8 cellular contexts compared by ENCODE assay signal in the genomic region with DNA sequence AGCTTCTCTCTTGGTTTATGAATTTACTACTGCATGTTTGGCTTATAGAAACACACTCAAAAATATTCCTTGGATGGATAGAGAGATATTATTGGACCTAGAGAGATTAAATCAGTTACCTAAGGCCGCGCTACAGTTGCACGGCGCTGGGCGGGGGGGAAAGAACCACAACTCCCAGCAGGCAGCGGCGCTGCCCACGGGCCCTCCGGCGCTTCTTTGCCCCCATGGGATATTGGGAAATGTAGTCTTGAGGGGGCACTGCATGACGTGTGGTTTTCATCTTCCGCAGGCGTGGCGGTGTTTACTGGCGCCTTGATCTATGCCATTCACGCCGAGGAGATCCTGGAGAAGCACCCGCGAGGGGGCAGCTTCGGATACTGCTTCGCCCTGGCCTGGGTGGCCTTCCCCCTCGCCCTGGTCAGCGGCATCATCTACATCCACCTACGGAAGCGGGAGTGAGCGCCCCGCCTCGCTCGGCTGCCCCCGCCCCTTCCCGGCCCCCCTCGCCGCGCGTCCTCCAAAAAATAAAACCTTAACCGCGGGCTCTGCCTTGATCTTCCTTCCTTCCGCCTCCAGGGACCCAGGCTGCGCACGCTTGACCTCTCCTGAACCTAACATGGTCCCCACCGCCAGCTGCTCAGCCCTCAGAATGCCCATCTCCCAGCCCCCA. TPM values are rescaled to one million over a fixed set of nuclear protein-coding genes. Genes with fewer than 3 reads are reported as not detected.
DNase-seq lines count a peak whose midpoint lies in the region; ATAC-seq and TF ChIP-seq lines count a peak whose summit lies in the region.

No MANE protein-coding gene starts in this region.

- H3K9me3 Mint-ChIP-seq in natural killer cell, result no peaks in the 10 kb centered on the region

- peak; percentile 44 for DNase-seq in EH (ENCODE audit: low read depth)
- DNase-seq in NCI-H748 treated with DMSO at 0.1 percent for 48 hours (lab: John Stamatoyannopoulos, UW), result peak; percentile 94
- peak; percentile 67 for DNase-seq in activated T-cell treated with anti-CD3 and anti-CD28 coated beads for 1 hour (ENCODE audit: low read depth)
- no peak for DNase-seq in epithelial cell of prostate (ENCODE audit: low read depth, low spot score)
- peak; percentile 74 for DNase-seq in natural killer cell
- DNase-seq in stimulated activated naive CD4-positive, alpha-beta T cell treated with Interleukin-2 at 50 U/mL for 16 hours (lab: John Stamatoyannopoulos, UW), result peak; percentile 78
- no peak for DNase-seq in A172 (ENCODE audit: low spot score)

- ATAC-seq in HG03280 (IDR thresholded peaks at IDR 0.05; ENCODE audit: unreplicated experiment), result peak; percentile 37
- ATAC-seq in natural killer cell, result peak; percentile 41 to 61 (median 53)

- H3K27me3 Mint-ChIP-seq in natural killer cell (ENCODE audit: low read depth in 2 of 2), result no peaks in the 10 kb centered on the region

- H3K4me3 Mint-ChIP-seq in natural killer cell, result peak overlapping the region; percentile 85

- H3K4me1 Mint-ChIP-seq in natural killer cell, result peaks cover 82 to 83% of the 10 kb centered on the region in 2 donors

- intact Hi-C loops in natural killer cell (cut with micrococcal nuclease), result loop anchor here (5.0 kb wide), 1 partner anchor 307 kb away; a partner anchor contains a TSS

- no peak for TF ChIP-seq CTCF in natural killer cell (IDR thresholded peaks at IDR 0.05)

- H3K27ac Mint-ChIP-seq in natural killer cell, result peak overlapping the region; percentile 99 to 100

- no peaks in the 10 kb centered on the region for H3K36me3 Mint-ChIP-seq in natural killer cell

- H3K27ac ChIP-seq in epithelial cell of prostate, result peak overlapping the region; percentile 32

RNA-seq across cellular contexts. Expression of a gene that starts 4.8 kb away (rescaled TPM):
- total RNA-seq in natural killer cell, result 100 to 1,000 TPM; 284 to 342 (median 334) TPM
- 67.5 and 98.5 TPM in 2 replicates for total RNA-seq in A172 (2014; rRNA removed; shearing (Covaris generic))

RNA-seq across cellular contexts. Expression of a gene that starts 33.6 kb away (rescaled TPM):
- 10 to 100 TPM; 10.2 to 12.3 (median 11.1) TPM for total RNA-seq in natural killer cell
- total RNA-seq in A172 (2014; rRNA removed; shearing (Covaris generic)), result 1.8 and 2.5 TPM in 2 replicates

RNA-seq across cellular contexts. Expression of a gene that starts 34.0 kb away (rescaled TPM):
- not detected for total RNA-seq in natural killer cell
- not detected in 2 replicates for total RNA-seq in A172 (2014; rRNA removed; shearing (Covaris generic))

Comparison
In these comparisons a context has a peak if more than half of its experiments do, and no peak if none do; other contexts are left out.
1. DNase-seq: peak in EH (single experiment), NCI-H748 treated with DMSO at 0.1 percent for 48 hours (single experiment), activated T-cell treated with anti-CD3 and anti-CD28 coated beads for 1 hour (single experiment), natural killer cell (single experiment) and stimulated activated naive CD4-positive, alpha-beta T cell treated with Interleukin-2 at 50 U/mL for 16 hours (single experiment); none in epithelial cell of prostate (single experiment) and A172 (single experiment).